Comparison of ENCODE assay signal across 22 cellular contexts in the genomic region with DNA sequence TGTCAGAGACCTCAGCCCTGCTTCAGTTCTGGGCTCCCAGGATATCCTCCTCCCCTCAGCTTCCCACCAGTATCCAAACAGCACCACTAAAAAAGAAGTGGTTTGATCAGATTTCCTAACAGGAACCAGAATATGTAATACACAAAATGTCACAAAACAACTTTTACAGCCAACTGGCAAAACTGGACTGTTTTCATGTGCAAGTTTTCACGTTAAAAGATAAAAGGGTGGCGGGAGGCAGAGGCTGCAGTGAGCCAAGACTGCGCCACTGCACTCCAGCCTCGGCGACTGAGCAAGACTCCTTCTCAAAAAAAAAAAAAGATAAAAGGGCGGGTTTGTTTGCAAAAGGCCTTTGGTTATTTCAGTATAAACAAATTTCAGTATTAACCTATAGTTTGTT. TPM values are rescaled to one million over a fixed set of nuclear protein-coding genes. Genes with fewer than 3 reads are reported as not detected.
"Had no signal": no experiment of that assay in that cellular context is flagged by ENCODE, and none has a peak within 500 bp of the region (broad histone marks: within the 10 kb centered on the region; RNA-seq: fewer than 3 reads in every experiment).

No MANE protein-coding gene starts in this region.

- H3K27me3 ChIP-seq: esophagus muscularis mucosa, gastroesophageal sphincter, right lobe of liver, suprapubic skin, thyroid gland had no signal

- H3K9me3 Mint-ChIP-seq: naive thymus-derived CD4-positive, alpha-beta T cell; stimulated activated effector memory CD8-positive, alpha-beta T cell treated with anti-CD3 and anti-CD28 coated beads, Interleukin-12 subunit alpha, Interleukin-12 subunit beta, amount 100 ng/mL, for 72 hours; type B pancreatic cell had no signal

- H3K4me3 Mint-ChIP-seq: naive thymus-derived CD4-positive, alpha-beta T cell; stimulated activated effector memory CD8-positive, alpha-beta T cell treated with anti-CD3 and anti-CD28 coated beads, Interleukin-12 subunit alpha, Interleukin-12 subunit beta, amount 100 ng/mL, for 72 hours; type B pancreatic cell had no signal

- H3K27me3 Mint-ChIP-seq: naive thymus-derived CD4-positive, alpha-beta T cell; type B pancreatic cell had no signal

- H3K9me3 ChIP-seq: esophagus muscularis mucosa, gastroesophageal sphincter, left ventricle myocardium inferior, psoas muscle, right lobe of liver, suprapubic skin, thyroid gland had no signal

- H3K4me3 ChIP-seq: esophagus muscularis mucosa, gastroesophageal sphincter, left ventricle myocardium inferior, lung, psoas muscle, right lobe of liver, suprapubic skin, thyroid gland had no signal

- DNase-seq: effector memory CD4-positive, alpha-beta T cell; foreskin fibroblast; kidney; left cardiac atrium; left ventricle myocardium inferior; naive thymus-derived CD4-positive, alpha-beta T cell; psoas muscle; retina; right lobe of liver; stimulated activated CD4-positive, alpha-beta T cell treated with anti-CD3 and anti-CD28 coated beads, Interleukin-4, amount 100 ng/mL, for 1 hour; stimulated activated CD8-positive, alpha-beta memory T cell treated with anti-CD3 and anti-CD28 coated beads, Interleukin-4, amount 100 ng/mL, for 48 hours; stimulated activated naive CD8-positive, alpha-beta T cell treated with anti-CD3 and anti-CD28 coated beads, Interleukin-15, Interleukin-2, amounts not matched to agents 100 U/mL and 50 U/mL, for 24 hours; thyroid gland had no signal

- H3K4me1 Mint-ChIP-seq: stimulated activated effector memory CD8-positive, alpha-beta T cell treated with anti-CD3 and anti-CD28 coated beads, Interleukin-12 subunit alpha, Interleukin-12 subunit beta, amount 100 ng/mL, for 72 hours had no signal

- H3K27ac ChIP-seq: epithelial cell of prostate, esophagus muscularis mucosa, gastroesophageal sphincter, left ventricle myocardium inferior, parathyroid adenoma, psoas muscle, right lobe of liver, suprapubic skin, thyroid gland had no signal

- H3K4me1 ChIP-seq: esophagus muscularis mucosa, gastroesophageal sphincter, parathyroid adenoma, psoas muscle, right lobe of liver, suprapubic skin, thyroid gland had no signal

- H3K27ac Mint-ChIP-seq: stimulated activated effector memory CD8-positive, alpha-beta T cell treated with anti-CD3 and anti-CD28 coated beads, Interleukin-12 subunit alpha, Interleukin-12 subunit beta, amount 100 ng/mL, for 72 hours; type B pancreatic cell had no signal

- ATAC-seq: gastroesophageal sphincter; naive thymus-derived CD4-positive, alpha-beta T cell; psoas muscle; right lobe of liver; stimulated activated effector memory CD8-positive, alpha-beta T cell treated with anti-CD3 and anti-CD28 coated beads, Interleukin-12 subunit alpha, Interleukin-12 subunit beta, amount 100 ng/mL, for 72 hours; stimulated activated naive CD8-positive, alpha-beta T cell treated with anti-CD3 and anti-CD28 coated beads, Interleukin-15, Interleukin-2, amounts not matched to agents 100 U/mL and 50 U/mL, for 24 hours had no signal

RNA-seq across cellular contexts. Expression of a gene that starts 36.9 kb away (rescaled TPM):
- total RNA-seq: esophagus muscularis mucosa, gastroesophageal sphincter, kidney, left cardiac atrium, left ventricle myocardium inferior, lung, mesenteric fat pad, psoas muscle, suprapubic skin, thyroid gland had no signal
